20 cellular contexts compared by ENCODE assay signal in genomic region chr5:168329302-168329701, GRCh38. TPM values are rescaled to one million over a fixed set of nuclear protein-coding genes. Genes with fewer than 3 reads are reported as not detected.
DNase-seq lines count a peak whose midpoint lies in the region; ATAC-seq and TF ChIP-seq lines count a peak whose summit lies in the region.
"Had no signal": no experiment of that assay in that cellular context is flagged by ENCODE, and none has a peak within 500 bp of the region (broad histone marks: within the 10 kb centered on the region; RNA-seq: fewer than 3 reads in every experiment).

No MANE protein-coding gene starts in this region.

- no peak for TF ChIP-seq CTCF in PC-3 (conservative IDR thresholded peaks at IDR 0.05; ENCODE audit: low read depth, low read length)

- H3K79me2 ChIP-seq in PC-3 (ENCODE audit: low read length): peaks cover 90% of the 10 kb centered on the region

- H3K9ac ChIP-seq in BLaER1 (no peak overlapping the region), PC-3 (ENCODE audit: low read length) (no peak overlapping the region), iPS-20b (ENCODE audit: low read depth, low read length) (peak overlapping the region; percentile 9; the same call in 1 of the 2 replicates), mucosa of rectum (ENCODE audit: low read depth in 1 of 2, low read length in 2 of 2) (no peak overlapping the region)
- H3K9ac ChIP-seq: KMS-11 had no signal

- H3K27ac ChIP-seq in BLaER1 (no peak overlapping the region), PC-3 (ENCODE audit: low read length) (peak overlapping the region; percentile 21; the same call in 1 of the 2 replicates), iPS-20b (ENCODE audit: low read length) (peak overlapping the region; percentile 32), mucosa of rectum (ENCODE audit: low read depth in 2 of 2, low read length in 2 of 2) (peak overlapping the region; percentile 49 to 56)
- H3K27ac ChIP-seq: foreskin keratinocyte, KMS-11, uterus had no signal

- CTCF ChIA-PET in PC-3 (lab: Charles Lee): interaction anchor here (0.6 kb wide), 2 partner anchors 32 to 658 kb away, joined by 3 read pairs; no protein-coding TSS in a partner anchor

- H3K4me3 ChIP-seq in BLaER1 (no peak overlapping the region), PC-3 (ENCODE audit: low read length) (peak overlapping the region; percentile 44; the same call in 1 of the 2 replicates), iPS-20b (ENCODE audit: low read length) (peak overlapping the region; percentile 39), mucosa of rectum (ENCODE audit: low read length in 2 of 2) (peak overlapping the region in 1 of 2 donors; percentile 56)
- H3K4me3 ChIP-seq: uterus had no signal

- H3K9me3 ChIP-seq in BLaER1 (no peaks in the 10 kb centered on the region), PC-3 (ENCODE audit: low read length) (no peaks in the 10 kb centered on the region), iPS-20b (ENCODE audit: insufficient read depth, low read depth, low read length) (no peaks in the 10 kb centered on the region), mucosa of rectum (ENCODE audit: control insufficient read depth in 2 of 2, low read length in 2 of 2) (no peaks in the 10 kb centered on the region)
- H3K9me3 ChIP-seq: uterus had no signal

- no peak overlapping the region for H2AFZ ChIP-seq in PC-3 (ENCODE audit: low read length)

- peak; percentile 57 for DNase-seq in PC-3
- no peak for DNase-seq in nucleus accumbens (lab: John Stamatoyannopoulos, UW)
- no peak for DNase-seq in OCI-M1 (lab: John Stamatoyannopoulos, UW)
- no peak for DNase-seq in sciatic nerve (ENCODE audit: low spot score)
- DNase-seq: CD8-positive, alpha-beta memory T cell; foreskin keratinocyte; NCI-H1436 treated with DMSO at 0.1 percent for 48 hours; NCI-H2227 treated with DMSO at 0.1 percent for 48 hours; NK-92 treated with Interleukin-12 subunit alpha and Interleukin-12 subunit beta, amount 100 ng/mL, for 24 hours; posterior cingulate gyrus; stimulated activated CD4-positive, alpha-beta T cell treated with anti-CD3 and anti-CD28 coated beads, Interleukin-12 subunit alpha, Interleukin-12 subunit beta, amount 100 ng/mL, for 4 hours; stimulated activated naive CD4-positive, alpha-beta T cell treated with Interleukin-2 at 50 U/mL for 16 hours; uterus had no signal

- BruUV-seq in PC-3 (replicated peaks; lab: Mats Ljungman, UMichigan): no TSS peak

- H3K4me1 ChIP-seq in BLaER1: peaks cover 15% of the 10 kb centered on the region
- H3K4me1 ChIP-seq in PC-3 (ENCODE audit: insufficient read depth, low read length): peaks cover 69% of the 10 kb centered on the region
- peaks cover 54% of the 10 kb centered on the region for H3K4me1 ChIP-seq in iPS-20b (ENCODE audit: insufficient read depth, low read length)
- peaks cover 11 to 19% of the 10 kb centered on the region in 2 donors for H3K4me1 ChIP-seq in mucosa of rectum (ENCODE audit: control insufficient read depth in 2 of 2, insufficient read depth in 2 of 2, low read length in 2 of 2)
- H3K4me1 ChIP-seq: uterus had no signal

- H4K20me1 ChIP-seq in BLaER1 (no peaks in the 10 kb centered on the region), PC-3 (ENCODE audit: low read length) (peaks cover 5% of the 10 kb centered on the region; the same call in 1 of the 2 replicates)

- POLR2A ChIA-PET in PC-3 (lab: Charles Lee; ENCODE audit: unreplicated experiment): interaction anchor here (0.6 kb wide), 1 partner anchor 42 kb away, joined by 3 read pairs; no protein-coding TSS in a partner anchor

- H3K36me3 ChIP-seq in BLaER1: no peaks in the 10 kb centered on the region
- no peaks in the 10 kb centered on the region for H3K36me3 ChIP-seq in PC-3 (ENCODE audit: low read depth, low read length)
- H3K36me3 ChIP-seq in iPS-20b (ENCODE audit: insufficient read depth, low read depth, low read length): no peaks in the 10 kb centered on the region
- no peaks in the 10 kb centered on the region for H3K36me3 ChIP-seq in mucosa of rectum (ENCODE audit: control insufficient read depth in 2 of 2, insufficient read depth in 2 of 2, low read length in 2 of 2)
- H3K36me3 ChIP-seq: uterus had no signal

- no peaks in the 10 kb centered on the region for H3F3A ChIP-seq in PC-3 (ENCODE audit: low read length, unreplicated experiment)

- H3K4me2 ChIP-seq in BLaER1 (peak overlapping the region; percentile 45), PC-3 (ENCODE audit: low read length) (peak overlapping the region; percentile 76)

- H3K9me2 ChIP-seq in PC-3 (replicated peaks; ENCODE audit: low read length): no peaks in the 10 kb centered on the region

- intact Hi-C loops in PC-3 (cut with micrococcal nuclease) (loop anchor here (1.0 kb wide), 1 partner anchor 37 kb away; no protein-coding TSS in a partner anchor), sciatic nerve (cut with DNase I) (no loop called here)

- ATAC-seq in PC-3: peak; percentile 48
- no peak for ATAC-seq in HG03521 (IDR thresholded peaks at IDR 0.05; ENCODE audit: unreplicated experiment)
- no peak for ATAC-seq in sciatic nerve
- ATAC-seq: activated T-helper 17 cell treated with anti-CD3 and anti-CD28 coated beads, Interleukin-2, amount 50 U/mL, for 72 hours; foreskin keratinocyte; Right ventricle myocardium inferior had no signal

- no peaks in the 10 kb centered on the region for H3K27me3 ChIP-seq in BLaER1
- no peaks in the 10 kb centered on the region for H3K27me3 ChIP-seq in PC-3 (ENCODE audit: low read length)
- H3K27me3 ChIP-seq in iPS-20b (ENCODE audit: insufficient read depth, low read length): no peaks in the 10 kb centered on the region
- no peaks in the 10 kb centered on the region for H3K27me3 ChIP-seq in mucosa of rectum (ENCODE audit: control insufficient read depth in 2 of 2, insufficient read depth in 2 of 2, low read length in 2 of 2)
- H3K27me3 ChIP-seq: foreskin keratinocyte, uterus had no signal

RNA-seq across cellular contexts. Expression of gene WWC1, which starts 37.9 kb away (rescaled TPM):
- 31.8 and 44.2 TPM in 2 replicates for total RNA-seq in PC-3 (2014; rRNA removed)
- 2.1 TPM for total RNA-seq in sciatic nerve

Comparison
In these comparisons a context has a peak if more than half of its experiments do, and no peak if none do; other contexts are left out.
1. RNA of gene WWC1, which starts 37.9 kb away (total RNA-seq): 31.8 to 44.2 TPM in PC-3; 2.1 TPM in sciatic nerve (single experiment); every median in the first group is over 10 times any median in the second.